8 cellular contexts compared by ENCODE assay signal in genomic region chr20:17969276-17969883, GRCh38. TPM values are rescaled to one million over a fixed set of nuclear protein-coding genes. Genes with fewer than 3 reads are reported as not detected.
DNase-seq lines count a peak whose midpoint lies in the region; ATAC-seq and TF ChIP-seq lines count a peak whose summit lies in the region.

No MANE protein-coding gene starts in this region.

- H3K4me3 ChIP-seq in HAP-1, result peak overlapping the region; percentile 92
- peak overlapping the region; percentile 97 for H3K4me3 ChIP-seq in fibroblast of villous mesenchyme (ENCODE audit: low read depth, low read length)
- H3K4me3 ChIP-seq in neutrophil (ENCODE audit: low read depth in 1 of 2, low read length in 1 of 2), result peak overlapping the region; percentile 80 to 97

- peak overlapping the region; percentile 97 for H3K4me3 Mint-ChIP-seq in activated CD4-positive, alpha-beta memory T cell treated with anti-CD3 and anti-CD28 coated beads, Interleukin-2, amount 10 ng/mL, durations not matched to agents 7 days and 5 days

- H3K36me3 ChIP-seq in HAP-1 (replicated peaks) (peaks cover 33% of the 10 kb centered on the region), neutrophil (no peaks in the 10 kb centered on the region)

- H3K27me3 ChIP-seq in HAP-1 (ENCODE audit: low read depth), result no peaks in the 10 kb centered on the region
- H3K27me3 ChIP-seq in neutrophil, result no peaks in the 10 kb centered on the region

- POLR2A ChIA-PET in activated CD4-positive, alpha-beta memory T cell treated with anti-CD3 and anti-CD28 coated beads, Interleukin-2, amount 10 ng/mL, durations not matched to agents 7 days and 5 days (lab: Charles Lee), result interaction anchor here (0.9 to 15.3 kb wide), 18 partner anchors 15 to 538 kb away, joined by 3 to 353 read pairs (median 6); partner anchors contain the start of genes BFSP1, DSTN, RRBP1 and SEC23B

- peaks cover 34% of the 10 kb centered on the region for H3K4me1 Mint-ChIP-seq in activated CD4-positive, alpha-beta memory T cell treated with anti-CD3 and anti-CD28 coated beads, Interleukin-2, amount 10 ng/mL, durations not matched to agents 7 days and 5 days

- H3K36me3 Mint-ChIP-seq in activated CD4-positive, alpha-beta memory T cell treated with anti-CD3 and anti-CD28 coated beads, Interleukin-2, amount 10 ng/mL, durations not matched to agents 7 days and 5 days (ENCODE audit: low read depth), result peaks cover 81% of the 10 kb centered on the region

- H3K4me1 ChIP-seq in HAP-1, result peaks cover 15% of the 10 kb centered on the region
- H3K4me1 ChIP-seq in neutrophil (ENCODE audit: control insufficient read depth in 1 of 2, insufficient read depth in 1 of 2, low read depth in 1 of 2, low read length in 1 of 2), result peaks cover 78 to 82% of the 10 kb centered on the region in 2 experiments

- no peak for TF ChIP-seq CTCF in fibroblast of villous mesenchyme (IDR thresholded peaks at IDR 0.05; ENCODE audit: insufficient read depth, low read depth, low read length)
- TF ChIP-seq CTCF in neutrophil (IDR thresholded peaks at IDR 0.05), result no peak

- CTCF ChIA-PET in activated CD4-positive, alpha-beta memory T cell treated with anti-CD3 and anti-CD28 coated beads, Interleukin-2, amount 10 ng/mL, durations not matched to agents 7 days and 5 days (lab: Charles Lee), result interaction anchor here (0.9 to 2.9 kb wide), 3 partner anchors 11 to 319 kb away, joined by 3 to 13 read pairs (median 3); partner anchors contain the start of gene ZNF133

- no peaks in the 10 kb centered on the region for H3K27me3 Mint-ChIP-seq in activated CD4-positive, alpha-beta memory T cell treated with anti-CD3 and anti-CD28 coated beads, Interleukin-2, amount 10 ng/mL, durations not matched to agents 7 days and 5 days

- DNase-seq in NCI-H82 (lab: John Stamatoyannopoulos, UW) (peak; percentile 71), NCI-H82 treated with DMSO at 0.1 percent for 48 hours (lab: John Stamatoyannopoulos, UW; ENCODE audit: unreplicated experiment) (no peak), HAP-1 (ENCODE audit: low spot score in 2 of 2) (peak; percentile 55 to 63), M059J (ENCODE audit: low read depth) (peak; percentile 74), fibroblast of villous mesenchyme (ENCODE audit: low read depth) (peak; percentile 60)
- peak; percentile 63 for DNase-seq in activated CD4-positive, alpha-beta memory T cell treated with anti-CD3 and anti-CD28 coated beads, Interleukin-2, amount 10 ng/mL, durations not matched to agents 7 days and 5 days

- H3K9me3 Mint-ChIP-seq in activated CD4-positive, alpha-beta memory T cell treated with anti-CD3 and anti-CD28 coated beads, Interleukin-2, amount 10 ng/mL, durations not matched to agents 7 days and 5 days, result no peaks in the 10 kb centered on the region

- no peak for ATAC-seq in HG02884 (IDR thresholded peaks at IDR 0.05; ENCODE audit: unreplicated experiment)

- peak overlapping the region; percentile 98 for H3K27ac Mint-ChIP-seq in activated CD4-positive, alpha-beta memory T cell treated with anti-CD3 and anti-CD28 coated beads, Interleukin-2, amount 10 ng/mL, durations not matched to agents 7 days and 5 days

- in situ Hi-C loops in HAP-1 (cut with MboI; ENCODE audit: low sequenced_read_pairs), result no loop called here

- H3K9me3 ChIP-seq in HAP-1, result no peaks in the 10 kb centered on the region
- no peaks in the 10 kb centered on the region for H3K9me3 ChIP-seq in neutrophil

- H3K27ac ChIP-seq in neutrophil, result peak overlapping the region; percentile 96

RNA-seq across cellular contexts. Expression of gene MGME1, which starts 0.6 kb away (rescaled TPM):
- total RNA-seq in M059J (2014; rRNA removed; shearing (Covaris generic)), result 19.2 and 27.4 TPM in 2 replicates
- total RNA-seq in activated CD4-positive, alpha-beta memory T cell treated with anti-CD3 and anti-CD28 coated beads, Interleukin-2, amount 10 ng/mL, durations not matched to agents 7 days and 5 days, result 10 to 100 TPM; 53.9 to 56.7 TPM
- total RNA-seq in fibroblast of villous mesenchyme, result 9.5 and 10.6 TPM in 2 replicates

RNA-seq across cellular contexts. Expression of gene SNX5, which starts 0.8 kb away (rescaled TPM):
- total RNA-seq in M059J (2014; rRNA removed; shearing (Covaris generic)), result 107 and 165 TPM in 2 replicates
- total RNA-seq in activated CD4-positive, alpha-beta memory T cell treated with anti-CD3 and anti-CD28 coated beads, Interleukin-2, amount 10 ng/mL, durations not matched to agents 7 days and 5 days, result 100 to 1,000 TPM; 236 to 250 TPM
- 88.6 and 114 TPM in 2 replicates for total RNA-seq in fibroblast of villous mesenchyme
